ENCODE assay signal across 29 cellular contexts in the genomic region with DNA sequence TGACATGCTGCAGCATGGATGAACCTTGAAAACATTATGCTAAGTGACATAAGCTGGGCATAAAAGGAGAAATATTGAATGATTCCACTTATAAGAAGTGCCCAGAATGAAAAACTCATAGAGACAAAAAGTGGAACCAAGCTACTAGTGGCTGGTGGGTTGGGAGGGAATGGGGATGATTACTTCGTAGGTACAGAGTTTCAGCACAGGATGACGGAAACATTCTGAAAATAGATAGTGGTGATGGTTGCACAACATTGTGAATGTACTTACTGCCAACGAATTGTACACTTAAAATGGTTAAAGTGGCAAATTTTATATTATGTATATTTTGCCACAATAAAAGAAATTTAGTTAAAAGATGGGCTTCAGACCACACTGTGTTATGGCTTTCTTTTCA.
"Had no signal": no experiment of that assay in that cellular context is flagged by ENCODE, and none has a peak within 500 bp of the region (broad histone marks: within the 10 kb centered on the region; RNA-seq: fewer than 3 reads in every experiment).

No MANE protein-coding gene starts in this region.

- H3K27ac ChIP-seq: brain microvascular endothelial cell, coronary artery, dorsolateral prefrontal cortex, heart right ventricle, left lung, skin epidermis, uterus, WERI-Rb-1 had no signal

- H3K4me3 Mint-ChIP-seq: activated naive CD4-positive, alpha-beta T cell treated with anti-CD3 and anti-CD28 coated beads, Interleukin-2, amount 10 ng/mL, durations not matched to agents 7 days and 5 days; activated naive CD8-positive, alpha-beta T cell treated with anti-CD3 and anti-CD28 coated beads, Interleukin-2, amount 10 ng/mL, durations not matched to agents 7 days and 5 days; activated T-helper 1 cell treated with anti-CD3 and anti-CD28 coated beads, Interleukin-12 subunit alpha, Interleukin-12 subunit beta, Interleukin-2, Interleukin-4 antibody, amounts not matched to agents 30 ng/mL and 10 ng/mL and 1 ng/mL, durations not matched to agents 14 hours and 24 hours and 36 hours; nephron; stimulated activated effector memory CD8-positive, alpha-beta T cell treated with anti-CD3 and anti-CD28 coated beads, Interleukin-12 subunit alpha, Interleukin-12 subunit beta, amount 100 ng/mL, for 72 hours; stimulated activated naive CD8-positive, alpha-beta T cell treated with anti-CD3 and anti-CD28 coated beads, Interleukin-15, Interleukin-2, amounts not matched to agents 100 ng/mL and 50 ng/mL, for 24 hours; type B pancreatic cell had no signal

- H3K4me1 ChIP-seq: left lung, uterus had no signal

- H3K27ac Mint-ChIP-seq: activated naive CD4-positive, alpha-beta T cell treated with anti-CD3 and anti-CD28 coated beads, Interleukin-2, amount 10 ng/mL, durations not matched to agents 7 days and 5 days; activated naive CD8-positive, alpha-beta T cell treated with anti-CD3 and anti-CD28 coated beads, Interleukin-2, amount 10 ng/mL, durations not matched to agents 7 days and 5 days; activated T-helper 1 cell treated with anti-CD3 and anti-CD28 coated beads, Interleukin-12 subunit alpha, Interleukin-12 subunit beta, Interleukin-2, Interleukin-4 antibody, amounts not matched to agents 30 ng/mL and 10 ng/mL and 1 ng/mL, durations not matched to agents 14 hours and 24 hours and 36 hours; nephron; stimulated activated effector memory CD8-positive, alpha-beta T cell treated with anti-CD3 and anti-CD28 coated beads, Interleukin-12 subunit alpha, Interleukin-12 subunit beta, amount 100 ng/mL, for 72 hours; stimulated activated naive CD8-positive, alpha-beta T cell treated with anti-CD3 and anti-CD28 coated beads, Interleukin-15, Interleukin-2, amounts not matched to agents 100 ng/mL and 50 ng/mL, for 24 hours; type B pancreatic cell had no signal

- H3K36me3 ChIP-seq: brain microvascular endothelial cell, heart right ventricle, left lung, uterus, WERI-Rb-1 had no signal

- H3K36me3 Mint-ChIP-seq: activated naive CD4-positive, alpha-beta T cell treated with anti-CD3 and anti-CD28 coated beads, Interleukin-2, amount 10 ng/mL, durations not matched to agents 7 days and 5 days; activated naive CD8-positive, alpha-beta T cell treated with anti-CD3 and anti-CD28 coated beads, Interleukin-2, amount 10 ng/mL, durations not matched to agents 7 days and 5 days; stimulated activated effector memory CD8-positive, alpha-beta T cell treated with anti-CD3 and anti-CD28 coated beads, Interleukin-12 subunit alpha, Interleukin-12 subunit beta, amount 100 ng/mL, for 72 hours had no signal

- ATAC-seq: activated CD4-positive, CD25-positive, alpha-beta regulatory T cell treated with anti-CD3 and anti-CD28 coated beads, Interleukin-2, amount 50 U/mL, for 24 hours; esophagus mucosa; heart right ventricle; left lung; sciatic nerve; stimulated activated effector memory CD8-positive, alpha-beta T cell treated with anti-CD3 and anti-CD28 coated beads, Interleukin-12 subunit alpha, Interleukin-12 subunit beta, amount 100 ng/mL, for 72 hours had no signal

- H3K4me1 Mint-ChIP-seq: activated naive CD4-positive, alpha-beta T cell treated with anti-CD3 and anti-CD28 coated beads, Interleukin-2, amount 10 ng/mL, durations not matched to agents 7 days and 5 days; activated naive CD8-positive, alpha-beta T cell treated with anti-CD3 and anti-CD28 coated beads, Interleukin-2, amount 10 ng/mL, durations not matched to agents 7 days and 5 days; stimulated activated effector memory CD8-positive, alpha-beta T cell treated with anti-CD3 and anti-CD28 coated beads, Interleukin-12 subunit alpha, Interleukin-12 subunit beta, amount 100 ng/mL, for 72 hours had no signal

- H3K27me3 ChIP-seq: uterus had no signal

- H3K4me3 ChIP-seq: coronary artery, dorsolateral prefrontal cortex, heart right ventricle, left lung, lung, skin epidermis, uterus had no signal

- H3K9me3 ChIP-seq: uterus had no signal

- DNase-seq: activated CD4-positive, alpha-beta T cell treated with anti-CD3 and anti-CD28 coated beads for 48 hours; activated CD4-positive, alpha-beta T cell treated with anti-CD3 and anti-CD28 coated beads, Interleukin-2, amount 50 U/mL, for 48 hours; activated CD8-positive, alpha-beta memory T cell treated with anti-CD3 and anti-CD28 coated beads for 24 hours; activated effector memory CD4-positive, alpha-beta T cell treated with anti-CD3 and anti-CD28 coated beads, Interleukin-2, amount 50 U/mL, for 16 hours; activated naive CD4-positive, alpha-beta T cell treated with anti-CD3 and anti-CD28 coated beads, Interleukin-2, amount 10 ng/mL, durations not matched to agents 7 days and 5 days; activated naive CD8-positive, alpha-beta T cell treated with anti-CD3 and anti-CD28 coated beads, Interleukin-2, amount 10 ng/mL, durations not matched to agents 7 days and 5 days; amniotic stem cell; brain microvascular endothelial cell; dorsolateral prefrontal cortex; foreskin fibroblast; heart right ventricle; kidney glomerular epithelial cell; left lung; stimulated activated CD4-positive, alpha-beta T cell treated with anti-CD3 and anti-CD28 coated beads, Interleukin-12 subunit alpha, Interleukin-12 subunit beta, amount 100 ng/mL, for 4 hours; stimulated activated CD4-positive, alpha-beta T cell treated with anti-CD3 and anti-CD28 coated beads, Interleukin-4, amount 100 ng/mL, for 24 hours; uterus; WERI-Rb-1 had no signal

- FAIRE-seq: astrocyte had no signal
